ENCODE assay signal across 9 cellular contexts in genomic region chr10:96077181-96077580, GRCh38.
"Had no signal": no experiment of that assay in that cellular context is flagged by ENCODE, and none has a peak within 500 bp of the region (broad histone marks: within the 10 kb centered on the region; RNA-seq: fewer than 3 reads in every experiment).

No MANE protein-coding gene starts in this region.

- H3K4me3 Mint-ChIP-seq: H9, HFFc6 had no signal

- H2AFZ ChIP-seq: GM23248 had no signal

- H3K9me3 Mint-ChIP-seq: H9, HFFc6 had no signal

- H3K27ac ChIP-seq: GM23248 had no signal

- H3K4me3 ChIP-seq: GM23248 had no signal

- DNase-seq: GM23248, GOT3, H7, H9, HCEC 1CT, HFFc6 had no signal

- ATAC-seq: HCT116 had no signal

- FAIRE-seq: H1, H54 had no signal

- H3K27ac Mint-ChIP-seq: H9, HFFc6 had no signal
